ENCODE assay signal across 19 cellular contexts in genomic region chr3:14279706-14280061, GRCh38.
A peak's percentile ranks its signal among the peaks of the same experiment; 100 is the strongest.
DNase-seq lines count a peak whose midpoint lies in the region; ATAC-seq, FAIRE-seq and TF ChIP-seq lines count a peak whose summit lies in the region.
"Had no signal": no experiment of that assay in that cellular context is flagged by ENCODE, and none has a peak within 500 bp of the region (broad histone marks: within the 10 kb centered on the region; RNA-seq: fewer than 3 reads in every experiment).

No MANE protein-coding gene starts in this region.

- H2BK5ac ChIP-seq in H1 (ENCODE audit: low read depth, low read length) (0 out of 2 replicates have a peak overlapping the region, but pooled peaks have one; percentile 84), trophoblast cell (ENCODE audit: low read depth, low read length, poor library complexity) (peak overlapping the region; percentile 16)

- no peaks in the 10 kb centered on the region for H3K9me3 ChIP-seq in HepG2 (ENCODE audit: low read length)
- no peaks in the 10 kb centered on the region for H3K9me3 ChIP-seq in right lobe of liver
- H3K9me3 ChIP-seq in KOPT-K1 (ENCODE audit: insufficient read depth, low read length, poor library complexity, severe bottlenecking), result no peaks in the 10 kb centered on the region
- H3K9me3 ChIP-seq in H1 (ENCODE audit: insufficient read depth in 2 of 2, low read depth in 1 of 2, low read length in 1 of 2), result no peaks in the 10 kb centered on the region
- H3K9me3 ChIP-seq in trophoblast cell (ENCODE audit: insufficient read depth, low read depth, low read length), result no peaks in the 10 kb centered on the region
- H3K9me3 ChIP-seq: A549 had no signal

- TF ChIP-seq RAD21 in HepG2 (CRISPR knock-in tag; IDR thresholded peaks at IDR 0.05) (no peak), H1 (IDR thresholded peaks at IDR 0.05 in 1 of 2, conservative IDR thresholded peaks at IDR 0.05 in 1 of 2; ENCODE audit: low read depth in 2 of 2, low read length in 2 of 2) (no peak)

- no peak overlapping the region for H2BK120ac ChIP-seq in H1 (replicated peaks; ENCODE audit: low read depth, low read length)
- H2BK120ac ChIP-seq in trophoblast cell (ENCODE audit: insufficient read depth, low read length, poor library complexity), result peak overlapping the region; percentile 48

- no peak for ATAC-seq in HepG2
- no peak for ATAC-seq in right lobe of liver
- no peak for ATAC-seq in GM18502 (IDR thresholded peaks at IDR 0.05; ENCODE audit: poor library complexity, unreplicated experiment)

- intact Hi-C loops in HepG2 (cut with micrococcal nuclease; ENCODE audit: unreplicated experiment) (no loop called here), right lobe of liver (cut with DNase I) (no loop called here)

- H3K36me3 ChIP-seq in HepG2 (replicated peaks in 1 of 2; ENCODE audit: control insufficient read depth in 1 of 2, insufficient read depth in 2 of 2, low read length in 2 of 2) (no peaks in the 10 kb centered on the region), right lobe of liver (no peaks in the 10 kb centered on the region), KOPT-K1 (ENCODE audit: insufficient read depth, low read length) (no peaks in the 10 kb centered on the region), H1 (ENCODE audit: control insufficient read depth in 2 of 4, insufficient read depth in 4 of 4, low read length in 3 of 4) (no peaks in the 10 kb centered on the region), trophoblast cell (ENCODE audit: control insufficient read depth in 1 of 2, insufficient read depth in 2 of 2, low read length in 2 of 2) (no peaks in the 10 kb centered on the region)

- H2AK5ac ChIP-seq in H1 (ENCODE audit: low read depth, low read length) (0 out of 2 replicates have a peak overlapping the region, but pooled peaks have one; percentile 7), trophoblast cell (ENCODE audit: low read length) (peak overlapping the region; percentile 42)

- DNase-seq in HepG2 (ENCODE audit: low spot score) (no peak), right lobe of liver (no peak), H1 (ENCODE audit: low read depth in 1 of 2, low spot score in 2 of 2) (no peak), trophoblast cell (no peak), RKO (ENCODE audit: low spot score) (no peak), NCI-H2171 (lab: John Stamatoyannopoulos, UW) (no peak)
- DNase-seq: AML-193; CD4-positive, alpha-beta T cell; DMS153; DMS79; GDM1; HCEC 1CT; KBM-7 had no signal

- H4K8ac ChIP-seq in H1 (ENCODE audit: extremely low read depth, insufficient read depth, low read length) (0 out of 2 replicates have a peak overlapping the region, but pooled peaks have one; percentile 6), trophoblast cell (ENCODE audit: low read depth, low read length) (no peak overlapping the region)

- TF ChIP-seq POLR2A in HepG2 (IDR thresholded peaks at IDR 0.05; ENCODE audit: insufficient read depth in 1 of 2, low read depth in 2 of 2, low read length in 2 of 2), result no peak
- no peak for TF ChIP-seq POLR2A in right lobe of liver (IDR thresholded peaks at IDR 0.05)
- TF ChIP-seq POLR2A in H1 (IDR thresholded peaks at IDR 0.05; ENCODE audit: control extremely low read depth in 1 of 2, low read depth in 2 of 2, low read length in 2 of 2), result no peak

- H3K4me2 ChIP-seq in HepG2 (ENCODE audit: low read depth, low read length) (no peak overlapping the region), H1 (ENCODE audit: insufficient read depth in 1 of 2, low read depth in 2 of 2, low read length in 2 of 2) (no peak overlapping the region), trophoblast cell (ENCODE audit: low read length) (no peak overlapping the region)
- H3K4me2 ChIP-seq: A549 had no signal

- H3K18ac ChIP-seq in H1 (ENCODE audit: extremely low read depth, low read length) (no peak overlapping the region), trophoblast cell (ENCODE audit: low read length) (peak overlapping the region; percentile 27)

- 93% methylated on average over 5 of the region's 11 CpGs for WGBS in HepG2 (ENCODE audit: low lambda C conversion rate)
- WGBS in right lobe of liver (ENCODE audit: insufficient coverage, low coverage, low lambda C conversion rate, missing lambda C conversion rate), result 80% methylated on average over 1 of the region's 11 CpGs
- WGBS in H1 (ENCODE audit: extremely low coverage in 1 of 2, insufficient coverage in 1 of 2, insufficient read length in 1 of 2, insufficient replicate concordance in 2 of 2, low coverage in 1 of 2, low lambda C conversion rate in 2 of 2, missing lambda C conversion rate in 1 of 2), 2 experiments, result 85% methylated on average over 11 of the region's 11 CpGs; no CpG with 5 or more reads in 1 of the 2 experiments
- no CpG with 5 or more reads among the region's 11 CpGs for WGBS in trophoblast cell (ENCODE audit: extremely low coverage, insufficient coverage, insufficient read length)

- no peak overlapping the region for H4K5ac ChIP-seq in H1 (ENCODE audit: insufficient read length, low read depth, low read length)

- no peak overlapping the region for H3K9ac ChIP-seq in HepG2 (ENCODE audit: insufficient read depth, low read depth, low read length)
- H3K9ac ChIP-seq in H1 (replicated peaks in 1 of 4; ENCODE audit: extremely low read depth in 1 of 4, low read depth in 3 of 4, low read length in 3 of 4), result no peak overlapping the region
- no peak overlapping the region for H3K9ac ChIP-seq in trophoblast cell (ENCODE audit: low read length)

- H2AFZ ChIP-seq in HepG2 (ENCODE audit: low read length), result no peak overlapping the region
- H2AFZ ChIP-seq in H1 (ENCODE audit: low read length), result no peak overlapping the region
- no peak overlapping the region for H2AFZ ChIP-seq in trophoblast cell (ENCODE audit: insufficient read depth, low read length, poor library complexity)

- peak overlapping the region; percentile 88; the same call in 1 of the 2 replicates for H2BK20ac ChIP-seq in H1 (ENCODE audit: low read length)

- peak overlapping the region; percentile 25; the same call in 1 of the 2 replicates for H2BK15ac ChIP-seq in H1 (ENCODE audit: low read length)

- H3K4me3 ChIP-seq in HepG2 (replicated peaks in 1 of 3; ENCODE audit: insufficient read depth in 1 of 3, low read depth in 2 of 3, low read length in 3 of 3), result no peak overlapping the region
- no peak overlapping the region for H3K4me3 ChIP-seq in right lobe of liver
- no peak overlapping the region for H3K4me3 ChIP-seq in H1 (ENCODE audit: extremely low read depth in 1 of 4, insufficient read depth in 2 of 4, low read depth in 3 of 4, low read length in 4 of 4)
- H3K4me3 ChIP-seq in trophoblast cell (ENCODE audit: low read depth, low read length), result no peak overlapping the region
- H3K4me3 ChIP-seq: A549 had no signal

- BruUV-seq in HepG2 (replicated peaks; lab: Mats Ljungman, UMichigan), result no TSS peak

- in situ Hi-C loops in HepG2 (cut with HindIII; ENCODE audit: extremely low pct_ligation_motif_present, low pct_unique_long_range_greater_than_20kb), result no loop called here

- H4K20me1 ChIP-seq in HepG2 (ENCODE audit: insufficient read depth, low read length), result no peaks in the 10 kb centered on the region
- H4K20me1 ChIP-seq in H1 (replicated peaks in 1 of 2; ENCODE audit: control insufficient read depth in 1 of 2, insufficient read depth in 2 of 2, low read length in 2 of 2), result no peaks in the 10 kb centered on the region

- POLR2A ChIA-PET in HepG2 (lab: Yijun Ruan, JAX) (no interaction called here), H1 (lab: Charles Lee; ENCODE audit: partially characterized antibody) (interaction anchor here (2.1 to 2.6 kb wide), 2 partner anchors 9 to 122 kb away, joined by 6 to 10 read pairs; partner anchors contain the start of gene SLC6A6)

- H2BK12ac ChIP-seq in H1 (ENCODE audit: low read depth, low read length), result peak overlapping the region; percentile 88; the same call in 1 of the 2 replicates
- H2BK12ac ChIP-seq in trophoblast cell (ENCODE audit: low read length), result peak overlapping the region; percentile 81

- no peak overlapping the region for H4K12ac ChIP-seq in trophoblast cell (ENCODE audit: low read depth, low read length)

- no peak for TF ChIP-seq EP300 in HepG2 (IDR thresholded peaks at IDR 0.05; ENCODE audit: low read depth in 2 of 2, low read length in 2 of 2)
- TF ChIP-seq EP300 in HepG2 (CRISPR knock-in tag; IDR thresholded peaks at IDR 0.05; ENCODE audit: borderline replicate concordance), result no peak
- TF ChIP-seq EP300 in H1 (IDR thresholded peaks at IDR 0.05; ENCODE audit: borderline replicate concordance in 1 of 2, low read depth in 2 of 2, low read length in 2 of 2), result no peak

- TF ChIP-seq CTCF in HepG2 (CRISPR knock-in tag; IDR thresholded peaks at IDR 0.05) (no peak), right lobe of liver (IDR thresholded peaks at IDR 0.05) (no peak), H1 (IDR thresholded peaks at IDR 0.05; ENCODE audit: control extremely low read depth in 1 of 3, insufficient read depth in 1 of 3, low read depth in 1 of 3, low read length in 3 of 3) (no peak)

- H3K14ac ChIP-seq in H1 (ENCODE audit: insufficient read length) (no peak overlapping the region), trophoblast cell (ENCODE audit: low read length) (peak overlapping the region; percentile 5)

- peak overlapping the region; percentile 36 for H4K91ac ChIP-seq in H1 (replicated peaks; ENCODE audit: insufficient read length, low read length)
- peak overlapping the region; percentile 49 for H4K91ac ChIP-seq in trophoblast cell (ENCODE audit: low read depth, low read length)

- no peaks in the 10 kb centered on the region for H3K23me2 ChIP-seq in H1 (ENCODE audit: low read depth, low read length)

- FAIRE-seq in HepG2 (lab: Jason Lieb, UNC), result no peak
- no peak for FAIRE-seq in H1 (lab: Jason Lieb, UNC)
- FAIRE-seq: A549, GM12892 had no signal

- H3K4me1 ChIP-seq in HepG2 (ENCODE audit: insufficient read depth, low read length), result no peaks in the 10 kb centered on the region
- H3K4me1 ChIP-seq in right lobe of liver, result no peaks in the 10 kb centered on the region
- H3K4me1 ChIP-seq in H1 (replicated peaks in 1 of 4; ENCODE audit: control insufficient read depth in 3 of 4, insufficient read depth in 4 of 4, low read length in 3 of 4), result peaks cover 10 to 21% (median 15%) of the 10 kb centered on the region in 4 experiments; a peak in 6 of 7 replicates
- peaks cover 27 to 35% of the 10 kb centered on the region in 2 experiments for H3K4me1 ChIP-seq in trophoblast cell (ENCODE audit: control insufficient read depth in 1 of 2, insufficient read depth in 2 of 2, low read length in 2 of 2)

- H3K27ac ChIP-seq in HepG2 (ENCODE audit: extremely low read length, insufficient read depth, low read length) (no peak overlapping the region), right lobe of liver (no peak overlapping the region), KOPT-K1 (ENCODE audit: low read depth, low read length, poor library complexity, severe bottlenecking) (peak overlapping the region; percentile 72), H1 (ENCODE audit: low read depth, low read length) (no peak overlapping the region), trophoblast cell (ENCODE audit: low read depth, low read length) (no peak overlapping the region)
- H3K27ac ChIP-seq: 22Rv1, C4-2B had no signal

- H3K4ac ChIP-seq in H1 (replicated peaks; ENCODE audit: insufficient read length, low read depth, low read length) (no peak overlapping the region), trophoblast cell (ENCODE audit: low read depth, low read length) (peak overlapping the region; percentile 35)

- H3K79me1 ChIP-seq in H1 (ENCODE audit: low read depth, low read length) (no peaks in the 10 kb centered on the region), trophoblast cell (ENCODE audit: low read length) (peaks cover 12% of the 10 kb centered on the region)

- H3K79me2 ChIP-seq in HepG2 (ENCODE audit: insufficient read depth, low read length) (no peaks in the 10 kb centered on the region), H1 (ENCODE audit: control insufficient read depth in 1 of 2, insufficient read depth in 2 of 2, low read length in 2 of 2) (no peaks in the 10 kb centered on the region), trophoblast cell (ENCODE audit: control insufficient read depth, insufficient read depth, low read length, poor library complexity) (no peaks in the 10 kb centered on the region)

- CTCF ChIA-PET in HepG2 (lab: Yijun Ruan, JAX; ENCODE audit: low intra/inter-chr PET ratio, low total read pairs) (no interaction called here), H1 (lab: Charles Lee; ENCODE audit: partially characterized antibody) (interaction anchor here (0.7 to 6.9 kb wide), 23 partner anchors 11 to 383 kb away, joined by 3 to 75 read pairs (median 4); no protein-coding TSS in a partner anchor)

- H3K56ac ChIP-seq in H1 (replicated peaks; ENCODE audit: insufficient read length, low read depth, low read length), result no peak overlapping the region

- H3K27me3 ChIP-seq in HepG2 (ENCODE audit: control insufficient read depth in 1 of 2, insufficient read depth in 2 of 2, low read length in 2 of 2), result peaks cover 3 to 18% of the 10 kb centered on the region in 2 experiments; a peak in 4 of 5 replicates
- no peaks in the 10 kb centered on the region for H3K27me3 ChIP-seq in right lobe of liver
- H3K27me3 ChIP-seq in H1 (replicated peaks in 1 of 4; ENCODE audit: control insufficient read depth in 3 of 4, extremely low read depth in 1 of 4, insufficient read depth in 3 of 4, low read length in 3 of 4), result no peaks in the 10 kb centered on the region; a peak in 2 of 7 replicates
- no peaks in the 10 kb centered on the region for H3K27me3 ChIP-seq in trophoblast cell (ENCODE audit: insufficient read depth, low read length)

- no peak overlapping the region for H3K23ac ChIP-seq in H1 (ENCODE audit: insufficient read length)
- no peak overlapping the region for H3K23ac ChIP-seq in trophoblast cell (ENCODE audit: low read length)
